In the genomic region with DNA sequence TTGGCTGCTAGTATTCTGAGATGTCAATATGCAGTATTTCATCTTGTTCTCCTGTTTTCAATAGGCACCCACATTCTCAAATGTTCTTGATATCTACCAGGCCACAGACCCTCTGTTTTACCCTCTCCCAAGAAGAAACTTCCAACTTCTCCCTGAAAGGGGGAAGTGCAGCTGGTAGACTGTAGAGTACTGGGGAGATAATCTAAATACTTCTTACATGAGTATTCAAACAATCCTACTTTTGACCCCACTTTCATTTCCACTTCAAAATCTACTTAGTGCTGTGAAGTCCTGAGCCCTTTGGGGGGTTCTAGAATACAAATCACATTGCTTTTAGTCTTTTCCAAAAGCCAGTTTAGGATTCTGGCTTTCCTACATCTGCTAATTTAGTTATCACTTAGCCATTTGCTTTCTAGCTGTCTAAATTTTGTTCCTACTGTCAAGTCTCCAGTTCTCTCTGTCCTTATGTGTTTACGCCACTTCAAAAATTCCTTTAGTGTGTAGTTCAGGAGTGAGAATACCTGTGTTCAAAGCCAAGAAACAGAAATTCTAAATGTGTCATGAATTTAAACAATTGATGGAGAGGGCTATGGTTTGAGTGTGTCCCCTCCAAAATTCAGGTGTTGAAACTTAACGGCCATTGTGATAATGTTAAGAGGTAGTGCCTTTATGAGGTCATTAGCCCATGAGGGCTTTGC, we compare ENCODE assay signal across 1 cellular context.
TF ChIP-seq lines count a peak whose summit lies in the region.

No MANE protein-coding gene starts in this region.

TF ChIP-seq in K562, 482 proteins besides CTCF, POLR2A, EP300 and RAD21:
- TF ChIP-seq SPI1 (IDR thresholded peaks at IDR 0.05; ENCODE audit: borderline replicate concordance, low read depth, low read length): peak; percentile 21; the same call in 1 of the 2 replicates
- TF ChIP-seq, protein P1, sequence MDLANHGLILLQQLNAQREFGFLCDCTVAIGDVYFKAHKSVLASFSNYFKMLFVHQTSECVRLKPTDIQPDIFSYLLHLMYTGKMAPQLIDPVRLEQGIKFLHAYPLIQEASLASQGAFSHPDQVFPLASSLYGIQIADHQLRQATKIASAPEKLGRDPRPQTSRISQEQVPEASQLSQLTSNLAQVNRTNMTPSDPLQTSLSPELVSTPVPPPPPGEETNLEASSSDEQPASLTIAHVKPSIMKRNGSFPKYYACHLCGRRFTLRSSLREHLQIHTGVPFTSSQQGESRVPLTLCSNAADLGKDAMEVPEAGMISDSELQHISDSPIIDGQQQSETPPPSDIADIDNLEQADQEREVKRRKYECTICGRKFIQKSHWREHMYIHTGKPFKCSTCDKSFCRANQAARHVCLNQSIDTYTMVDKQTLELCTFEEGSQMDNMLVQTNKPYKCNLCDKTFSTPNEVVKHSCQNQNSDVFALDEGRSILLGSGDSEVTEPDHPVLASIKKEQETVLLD (IDR thresholded peaks at IDR 0.05): no peak
